8 cellular contexts compared by ENCODE assay signal in genomic region chr3:154120903-154121235, GRCh38. TPM values are rescaled to one million over a fixed set of nuclear protein-coding genes. Genes with fewer than 3 reads are reported as not detected.
DNase-seq lines count a peak whose midpoint lies in the region; ATAC-seq and TF ChIP-seq lines count a peak whose summit lies in the region.

No MANE protein-coding gene starts in this region.

- peaks cover 79% of the 10 kb centered on the region for H3K27me3 Mint-ChIP-seq in activated naive CD8-positive, alpha-beta T cell treated with anti-CD3 and anti-CD28 coated beads for 36 hours

- ATAC-seq in GM18858 (IDR thresholded peaks at IDR 0.05; ENCODE audit: unreplicated experiment) (peak; percentile 11), HG03045 (IDR thresholded peaks at IDR 0.05; ENCODE audit: unreplicated experiment) (peak; percentile 33), left colon (peak; percentile 28), thoracic aorta (ENCODE audit: insufficient number of reproducible peaks, low FRiP score, low read depth) (peak; percentile 58), GM21737 (IDR thresholded peaks at IDR 0.05; ENCODE audit: unreplicated experiment) (no peak)

- H3K36me3 Mint-ChIP-seq in activated naive CD8-positive, alpha-beta T cell treated with anti-CD3 and anti-CD28 coated beads for 36 hours: no peaks in the 10 kb centered on the region

- no peak for DNase-seq in activated naive CD8-positive, alpha-beta T cell treated with anti-CD3 and anti-CD28 coated beads for 36 hours
- no peak for DNase-seq in left colon
- no peak for DNase-seq in thoracic aorta (ENCODE audit: low spot score)
- DNase-seq in COLO668 (lab: John Stamatoyannopoulos, UW; ENCODE audit: unreplicated experiment): no peak
- no peak for DNase-seq in hepatic stellate cell (ENCODE audit: low spot score)

- peak overlapping the region in 1 of 2 donors; percentile 77 for H3K27ac ChIP-seq in thoracic aorta

- peaks cover 0 to 15% of the 10 kb centered on the region in 2 donors for H3K4me1 ChIP-seq in thoracic aorta (ENCODE audit: control insufficient read depth in 1 of 2, low read depth in 2 of 2)

- no peaks in the 10 kb centered on the region for H3K9me3 Mint-ChIP-seq in activated naive CD8-positive, alpha-beta T cell treated with anti-CD3 and anti-CD28 coated beads for 36 hours

- H3K9me3 ChIP-seq in thoracic aorta: no peaks in the 10 kb centered on the region

- no peaks in the 10 kb centered on the region for H3K36me3 ChIP-seq in thoracic aorta

- no peak for TF ChIP-seq CTCF in thoracic aorta (IDR thresholded peaks at IDR 0.05)

- intact Hi-C loops in left colon (cut with DNase I, micrococcal nuclease): no loop called here

- H3K27ac Mint-ChIP-seq in activated naive CD8-positive, alpha-beta T cell treated with anti-CD3 and anti-CD28 coated beads for 36 hours: no peak overlapping the region

- H3K4me3 Mint-ChIP-seq in activated naive CD8-positive, alpha-beta T cell treated with anti-CD3 and anti-CD28 coated beads for 36 hours: peak overlapping the region; percentile 78

- H3K4me1 Mint-ChIP-seq in activated naive CD8-positive, alpha-beta T cell treated with anti-CD3 and anti-CD28 coated beads for 36 hours: peaks cover 17% of the 10 kb centered on the region

- H3K27me3 ChIP-seq in thoracic aorta (replicated peaks; ENCODE audit: insufficient read depth): no peaks in the 10 kb centered on the region

- peak overlapping the region; percentile 89 for H3K4me3 ChIP-seq in thoracic aorta

RNA-seq across cellular contexts. Expression of gene ARHGEF26, which starts 0.3 kb away (rescaled TPM):
- under 1 TPM in 1 of 2 experiments, not detected in 1; 0.04 TPM for total RNA-seq in activated naive CD8-positive, alpha-beta T cell treated with anti-CD3 and anti-CD28 coated beads for 36 hours
- 1 to 10 TPM; 3.3 to 9.1 TPM for total RNA-seq in left colon
- 10 to 100 TPM; 88.0 to 96.4 TPM for total RNA-seq in thoracic aorta

Comparison
In these comparisons a context has a peak if more than half of its experiments do, and no peak if none do; other contexts are left out.
1. RNA of gene ARHGEF26, which starts 0.3 kb away (total RNA-seq): 88.0 to 96.4 TPM in thoracic aorta; 3.3 to 9.1 TPM in left colon and 0.04 TPM in activated naive CD8-positive, alpha-beta T cell treated with anti-CD3 and anti-CD28 coated beads for 36 hours; every median in the first group is over 4 times any median in the second.